ENCODE assay signal across 10 cellular contexts in the genomic region with DNA sequence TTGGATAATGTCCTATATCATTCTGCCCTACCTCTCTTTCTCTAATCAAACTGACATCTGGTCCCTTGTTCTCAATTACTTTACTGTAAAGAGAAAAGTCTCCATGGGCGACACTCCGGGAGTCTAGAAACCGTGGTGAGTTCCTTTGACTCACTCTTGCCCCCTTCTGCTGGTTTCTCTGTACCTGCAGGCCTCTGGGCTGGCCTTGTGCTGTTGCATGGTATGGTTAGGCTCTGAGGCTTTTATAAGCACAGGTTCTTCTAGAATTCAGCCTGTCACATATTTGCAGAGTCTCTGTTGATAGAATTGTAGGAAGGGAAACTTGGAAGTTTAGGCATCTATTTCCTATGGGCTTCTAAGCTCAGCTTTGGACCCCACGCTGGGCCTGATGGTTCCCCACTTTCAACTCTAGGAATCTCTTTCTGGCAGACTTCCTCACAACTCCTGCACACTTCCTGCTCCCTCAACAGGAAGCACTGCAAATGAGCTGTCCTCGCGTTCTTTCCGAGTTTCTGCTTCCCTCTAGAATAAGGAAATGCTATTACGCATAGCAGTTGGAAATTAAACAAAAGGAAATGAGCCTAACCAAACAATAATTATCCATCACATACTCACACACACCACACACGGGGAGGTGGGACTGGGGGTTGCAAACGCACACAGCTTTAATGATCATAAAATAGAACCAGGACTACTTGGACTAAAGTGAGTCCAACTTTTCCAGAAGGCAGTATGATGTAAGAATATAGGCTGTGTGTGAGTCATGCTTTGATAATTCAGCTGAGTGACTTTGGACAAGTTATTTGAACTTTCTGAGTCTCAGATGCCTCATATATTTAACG.
DNase-seq lines count a peak whose midpoint lies in the region; ATAC-seq and TF ChIP-seq lines count a peak whose summit lies in the region.
"Had no signal": no experiment of that assay in that cellular context is flagged by ENCODE, and none has a peak within 500 bp of the region (broad histone marks: within the 10 kb centered on the region; RNA-seq: fewer than 3 reads in every experiment).

No MANE protein-coding gene starts in this region.

- H3K4me1 ChIP-seq in Panc1 (ENCODE audit: control insufficient read depth, insufficient read depth, low read length), result no peaks in the 10 kb centered on the region
- H3K4me1 ChIP-seq in foreskin keratinocyte, result no peaks in the 10 kb centered on the region
- no peaks in the 10 kb centered on the region for H3K4me1 ChIP-seq in Karpas-422 (ENCODE audit: low read length)

- H3K27ac Mint-ChIP-seq in stimulated activated naive B cell treated with anti-CD40 and anti-IgM and Interleukin-4, amounts not matched to agents 10 μg/mL and 1 μg/mL and 100 μg/mL, for 72 hours, result no peak overlapping the region

- H3K9me2 ChIP-seq in Karpas-422 (replicated peaks; ENCODE audit: insufficient read depth, low read length), result no peaks in the 10 kb centered on the region

- POLR2A ChIA-PET in Panc1 (lab: Charles Lee), result no interaction called here

- H4K20me1 ChIP-seq in Karpas-422 (ENCODE audit: insufficient read depth, low read depth, low read length), result no peaks in the 10 kb centered on the region

- H3K27ac ChIP-seq in Panc1 (ENCODE audit: low read length), result no peak overlapping the region
- no peak overlapping the region for H3K27ac ChIP-seq in foreskin keratinocyte
- H3K27ac ChIP-seq in Karpas-422 (ENCODE audit: low read length), result no peak overlapping the region

- H3K79me2 ChIP-seq in Karpas-422 (ENCODE audit: low read length), result no peaks in the 10 kb centered on the region

- H3K4me3 Mint-ChIP-seq in stimulated activated naive B cell treated with anti-CD40 and anti-IgM and Interleukin-4, amounts not matched to agents 10 μg/mL and 1 μg/mL and 100 μg/mL, for 72 hours, result no peak overlapping the region

- no peak overlapping the region for H3K4me3 ChIP-seq in GM06990 (replicated peaks; ENCODE audit: low read depth, low read length)
- no peak overlapping the region for H3K4me3 ChIP-seq in Panc1 (ENCODE audit: low read depth in 2 of 2, low read length in 2 of 2)
- H3K4me3 ChIP-seq in Karpas-422 (ENCODE audit: low read length), result no peak overlapping the region

- no peak overlapping the region for H2AFZ ChIP-seq in Karpas-422 (ENCODE audit: low read length)

- no peak overlapping the region for H3K9ac ChIP-seq in Karpas-422 (ENCODE audit: low read length)

- peaks cover 9 to 14% of the 10 kb centered on the region in 2 donors for H3K27me3 Mint-ChIP-seq in stimulated activated naive B cell treated with anti-CD40 and anti-IgM and Interleukin-4, amounts not matched to agents 10 μg/mL and 1 μg/mL and 100 μg/mL, for 72 hours

- ATAC-seq in Panc1 (no peak), foreskin keratinocyte (peak; percentile 35), GM21723 (IDR thresholded peaks at IDR 0.05; ENCODE audit: unreplicated experiment) (no peak), HG02852 (IDR thresholded peaks at IDR 0.05; ENCODE audit: unreplicated experiment) (no peak)
- no peak for ATAC-seq in stimulated activated naive B cell treated with anti-CD40 and anti-IgM and Interleukin-4, amounts not matched to agents 10 μg/mL and 1 μg/mL and 100 μg/mL, for 72 hours (replicated peaks)

- no peaks in the 10 kb centered on the region for H3K36me3 ChIP-seq in GM06990 (ENCODE audit: control insufficient read depth, insufficient read depth, low read length)
- H3K36me3 ChIP-seq in Panc1 (ENCODE audit: control insufficient read depth, insufficient read depth, low read length), result no peaks in the 10 kb centered on the region
- no peaks in the 10 kb centered on the region for H3K36me3 ChIP-seq in Karpas-422 (ENCODE audit: insufficient read depth, low read length)

- H3K9me3 ChIP-seq in Panc1 (ENCODE audit: control insufficient read depth, insufficient read depth, low read depth, low read length) (no peaks in the 10 kb centered on the region), Karpas-422 (ENCODE audit: low read length) (peaks cover 36% of the 10 kb centered on the region)

- TF ChIP-seq CTCF in GM06990 (IDR thresholded peaks at IDR 0.05; ENCODE audit: insufficient read depth, low read length, poor library complexity, severe bottlenecking) (peak; percentile 19), Panc1 (IDR thresholded peaks at IDR 0.05) (peak; percentile 41), foreskin keratinocyte (conservative IDR thresholded peaks at IDR 0.05) (no peak)

- H3K27me3 ChIP-seq in GM06990 (replicated peaks; ENCODE audit: control insufficient read depth, insufficient read depth, low read length) (no peaks in the 10 kb centered on the region), Panc1 (ENCODE audit: control insufficient read depth, insufficient read depth, low read length) (no peaks in the 10 kb centered on the region), foreskin keratinocyte (no peaks in the 10 kb centered on the region), Karpas-422 (ENCODE audit: low read length) (no peaks in the 10 kb centered on the region)

- no peaks in the 10 kb centered on the region for H3K4me1 Mint-ChIP-seq in stimulated activated naive B cell treated with anti-CD40 and anti-IgM and Interleukin-4, amounts not matched to agents 10 μg/mL and 1 μg/mL and 100 μg/mL, for 72 hours

- DNase-seq in GM06990 (ENCODE audit: extremely low read depth, insufficient read length), result no peak
- DNase-seq in Panc1 (ENCODE audit: low read depth, low spot score), result no peak
- peak in 1 of 2 donors; percentile 30 for DNase-seq in foreskin keratinocyte
- DNase-seq in pulmonary artery endothelial cell (ENCODE audit: low read depth, low spot score), result peak; percentile 62
- no peak for DNase-seq in stimulated activated naive B cell treated with anti-CD40 and anti-IgM and Interleukin-4, amounts not matched to agents 10 μg/mL and 1 μg/mL and 100 μg/mL, for 72 hours
- no peak for DNase-seq in Karpas-422
- DNase-seq: foreskin melanocyte; stimulated activated CD4-positive, alpha-beta T cell treated with anti-CD3 and anti-CD28 coated beads, Interleukin-2, amount 100 ng/mL, for 24 hours had no signal

- peaks cover 3 to 13% of the 10 kb centered on the region in 2 donors for H3K9me3 Mint-ChIP-seq in stimulated activated naive B cell treated with anti-CD40 and anti-IgM and Interleukin-4, amounts not matched to agents 10 μg/mL and 1 μg/mL and 100 μg/mL, for 72 hours

- no TSS peak for BruUV-seq in Panc1 (replicated peaks; lab: Mats Ljungman, UMichigan)

- intact Hi-C loops in Panc1 (cut with micrococcal nuclease; ENCODE audit: unreplicated experiment), result no loop called here

- no peak overlapping the region for H3K4me2 ChIP-seq in Karpas-422 (ENCODE audit: low read depth, low read length, poor library complexity, severe bottlenecking)

- in situ Hi-C loops in Panc1 (cut with HindIII; ENCODE audit: low pct_unique_long_range_greater_than_20kb, low sequenced_read_pairs), result no loop called here

- no peaks in the 10 kb centered on the region for H3K36me3 Mint-ChIP-seq in stimulated activated naive B cell treated with anti-CD40 and anti-IgM and Interleukin-4, amounts not matched to agents 10 μg/mL and 1 μg/mL and 100 μg/mL, for 72 hours

- CTCF ChIA-PET in Panc1 (lab: Charles Lee), result no interaction called here
